ENCODE assay signal across 8 cellular contexts in the genomic region with DNA sequence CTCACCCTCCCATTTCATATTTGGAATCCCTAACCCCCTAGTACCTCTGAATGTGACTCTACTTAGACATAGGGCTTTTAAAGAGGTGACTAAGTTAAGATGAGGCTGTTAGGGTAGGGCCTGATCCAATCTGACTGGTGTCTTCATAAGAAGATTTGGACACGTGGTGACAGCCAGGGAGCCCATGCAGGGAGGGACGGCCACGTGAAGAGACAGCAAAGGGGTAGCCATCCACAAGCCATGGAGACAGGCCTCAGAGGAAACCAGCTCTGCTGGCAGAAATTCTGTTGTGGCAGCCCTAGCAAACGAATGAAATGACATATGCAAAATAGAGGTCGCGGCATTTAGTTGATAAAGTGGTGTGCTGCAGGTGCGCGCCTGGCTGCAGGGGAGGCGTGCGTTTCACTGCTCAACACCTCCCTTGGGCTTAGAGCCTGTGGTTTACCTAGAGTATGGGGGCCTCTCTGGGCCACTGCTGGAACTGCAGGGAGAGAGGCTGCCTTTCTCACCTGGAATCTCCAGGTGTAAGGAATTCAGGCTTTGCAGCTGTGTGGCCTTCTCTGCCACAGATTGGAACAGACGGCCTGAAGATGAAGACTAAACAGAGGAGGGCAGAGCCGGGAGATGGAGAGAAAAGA. TPM values are rescaled to one million over a fixed set of nuclear protein-coding genes. Genes with fewer than 3 reads are reported as not detected.
DNase-seq lines count a peak whose midpoint lies in the region; ATAC-seq and TF ChIP-seq lines count a peak whose summit lies in the region.

No MANE protein-coding gene starts in this region.

- TF ChIP-seq POLR2A in NB4 (IDR thresholded peaks at IDR 0.05; ENCODE audit: extremely low read depth, insufficient read length), result no peak

- TF ChIP-seq CTCF in GM06990 (IDR thresholded peaks at IDR 0.05; ENCODE audit: insufficient read depth, low read length, poor library complexity, severe bottlenecking), result peak; percentile 74
- peak; percentile 29 for TF ChIP-seq CTCF in NB4 (IDR thresholded peaks at IDR 0.05; ENCODE audit: low read depth, low read length)

- H3K4me3 Mint-ChIP-seq in activated CD4-positive, alpha-beta T cell treated with anti-CD3 and anti-CD28 coated beads for 36 hours, result no peak overlapping the region

- DNase-seq in GM06990 (ENCODE audit: extremely low read depth, insufficient read length), result peak; percentile 18
- no peak for DNase-seq in NB4 (ENCODE audit: low read depth)
- peak; percentile 72 for DNase-seq in activated CD4-positive, alpha-beta T cell treated with anti-CD3 and anti-CD28 coated beads for 36 hours
- peak; percentile 38 for DNase-seq in retina
- DNase-seq in pons (ENCODE audit: low spot score), result no peak
- DNase-seq in middle frontal gyrus (ENCODE audit: extremely low spot score, low spot score), result no peak

- H3K27ac Mint-ChIP-seq in activated CD4-positive, alpha-beta T cell treated with anti-CD3 and anti-CD28 coated beads for 36 hours, result no peak overlapping the region

- no peaks in the 10 kb centered on the region; the same call in 1 of the 2 replicates for H3K27me3 ChIP-seq in GM06990 (replicated peaks; ENCODE audit: control insufficient read depth, insufficient read depth, low read length)

- POLR2A ChIA-PET in activated CD4-positive, alpha-beta T cell treated with anti-CD3 and anti-CD28 coated beads for 36 hours (lab: Charles Lee), result no interaction called here

- no peaks in the 10 kb centered on the region for H3K36me3 Mint-ChIP-seq in activated CD4-positive, alpha-beta T cell treated with anti-CD3 and anti-CD28 coated beads for 36 hours (ENCODE audit: low read depth)

- H3K4me1 Mint-ChIP-seq in activated CD4-positive, alpha-beta T cell treated with anti-CD3 and anti-CD28 coated beads for 36 hours, result peaks cover 7% of the 10 kb centered on the region

- CTCF ChIA-PET in activated CD4-positive, alpha-beta T cell treated with anti-CD3 and anti-CD28 coated beads for 36 hours (lab: Charles Lee), result interaction anchor here (0.6 to 4.8 kb wide), 18 partner anchors 9 to 168 kb away, joined by 3 to 53 read pairs (median 4); a partner anchor contains a TSS

- peaks cover 2% of the 10 kb centered on the region for H3K9me3 Mint-ChIP-seq in activated CD4-positive, alpha-beta T cell treated with anti-CD3 and anti-CD28 coated beads for 36 hours (ENCODE audit: low read depth)

- no peaks in the 10 kb centered on the region for H3K27me3 Mint-ChIP-seq in activated CD4-positive, alpha-beta T cell treated with anti-CD3 and anti-CD28 coated beads for 36 hours

- H3K4me3 ChIP-seq in GM06990 (replicated peaks; ENCODE audit: low read depth, low read length) (no peak overlapping the region), NB4 (ENCODE audit: low read depth, low read length) (no peak overlapping the region)

- no peaks in the 10 kb centered on the region for H3K36me3 ChIP-seq in GM06990 (ENCODE audit: control insufficient read depth, insufficient read depth, low read length)

- intact Hi-C loops in activated CD4-positive, alpha-beta T cell treated with anti-CD3 and anti-CD28 coated beads for 36 hours (cut with DNase I, micrococcal nuclease), result loop anchor here (1.0 to 10.0 kb wide), 3 partner anchors 123 to 530 kb away; a partner anchor contains a TSS

- peak; percentile 77 for ATAC-seq in GM21737 (IDR thresholded peaks at IDR 0.05; ENCODE audit: unreplicated experiment)
- peak; percentile 89 for ATAC-seq in activated CD4-positive, alpha-beta T cell treated with anti-CD3 and anti-CD28 coated beads for 36 hours
- ATAC-seq in esophagus mucosa, result peak; percentile 80

RNA-seq across cellular contexts. Expression of a gene that starts 7.1 kb away (rescaled TPM):
- total RNA-seq in activated CD4-positive, alpha-beta T cell treated with anti-CD3 and anti-CD28 coated beads for 36 hours, result under 1 TPM; 0.18 to 0.55 TPM
- total RNA-seq in esophagus mucosa, result 3.0 TPM

Comparison
In these comparisons a context has a peak if more than half of its experiments do, and no peak if none do; other contexts are left out.
1. DNase-seq: peak in GM06990 (single experiment), activated CD4-positive, alpha-beta T cell treated with anti-CD3 and anti-CD28 coated beads for 36 hours (single experiment) and retina (single experiment); none in NB4 (single experiment), pons (single experiment) and middle frontal gyrus (single experiment).
2. Peak in every context shown above with its lines, with median percentiles within 50 percentile points of each other: ATAC-seq.